1 cellular context compared by ENCODE assay signal in genomic region chr2:130380096-130380934, GRCh38.
TF ChIP-seq lines count a peak whose summit lies in the region.

No MANE protein-coding gene starts in this region.

TF ChIP-seq in K562, 482 proteins besides CTCF, POLR2A, EP300 and RAD21 (continued from another document):
- TF ChIP-seq E2F4 (CRISPR knock-in tag; IDR thresholded peaks at IDR 0.05; ENCODE audit: low read depth) (no peak), POLR3A (IDR thresholded peaks at IDR 0.05; ENCODE audit: borderline replicate concordance, extremely low read depth, insufficient read depth, insufficient read length) (no peak), GATAD2B (IDR thresholded peaks at IDR 0.05; ENCODE audit: borderline replicate concordance) (no peak), POLR2AphosphoS5 (IDR thresholded peaks at IDR 0.05; ENCODE audit: control insufficient read depth, insufficient read depth, low read depth, low read length) (peak; percentile 66; the same call in 1 of the 2 replicates), TEAD4 (IDR thresholded peaks at IDR 0.05; ENCODE audit: low read length) (peak; percentile 73), TEAD4 (CRISPR knock-in tag; IDR thresholded peaks at IDR 0.05; ENCODE audit: borderline replicate concordance) (no peak), RB1 (IDR thresholded peaks at IDR 0.05; ENCODE audit: low read depth) (no peak), ZC3H4 (CRISPR knock-in tag; IDR thresholded peaks at IDR 0.05; ENCODE audit: borderline replicate concordance) (no peak), BDP1 (IDR thresholded peaks at IDR 0.05; ENCODE audit: insufficient read depth, insufficient read length) (no peak), XRCC5 (IDR thresholded peaks at IDR 0.05; ENCODE audit: low read depth, low read length) (no peak), POLR2G (IDR thresholded peaks at IDR 0.05; ENCODE audit: low read depth, low read length) (no peak), MCM7 (IDR thresholded peaks at IDR 0.05) (no peak), RBFOX2 (IDR thresholded peaks at IDR 0.05; ENCODE audit: low read depth, low read length) (peak; percentile 24; the same call in 1 of the 2 replicates), ATF4 (CRISPR knock-in tag; IDR thresholded peaks at IDR 0.05) (no peak), ZBTB7A (IDR thresholded peaks at IDR 0.05; ENCODE audit: borderline replicate concordance, control insufficient read depth, low read depth, low read length) (no peak), HNRNPL (IDR thresholded peaks at IDR 0.05; ENCODE audit: low read depth, low read length) (peak; percentile 87), SNIP1 (IDR thresholded peaks at IDR 0.05; ENCODE audit: low read depth) (no peak), CHCHD3 (CRISPR knock-in tag; IDR thresholded peaks at IDR 0.05) (no peak), GTF2A2 (tag; IDR thresholded peaks at IDR 0.05) (no peak), HBP1 (CRISPR knock-in tag; IDR thresholded peaks at IDR 0.05) (no peak)
